In the genomic region with DNA sequence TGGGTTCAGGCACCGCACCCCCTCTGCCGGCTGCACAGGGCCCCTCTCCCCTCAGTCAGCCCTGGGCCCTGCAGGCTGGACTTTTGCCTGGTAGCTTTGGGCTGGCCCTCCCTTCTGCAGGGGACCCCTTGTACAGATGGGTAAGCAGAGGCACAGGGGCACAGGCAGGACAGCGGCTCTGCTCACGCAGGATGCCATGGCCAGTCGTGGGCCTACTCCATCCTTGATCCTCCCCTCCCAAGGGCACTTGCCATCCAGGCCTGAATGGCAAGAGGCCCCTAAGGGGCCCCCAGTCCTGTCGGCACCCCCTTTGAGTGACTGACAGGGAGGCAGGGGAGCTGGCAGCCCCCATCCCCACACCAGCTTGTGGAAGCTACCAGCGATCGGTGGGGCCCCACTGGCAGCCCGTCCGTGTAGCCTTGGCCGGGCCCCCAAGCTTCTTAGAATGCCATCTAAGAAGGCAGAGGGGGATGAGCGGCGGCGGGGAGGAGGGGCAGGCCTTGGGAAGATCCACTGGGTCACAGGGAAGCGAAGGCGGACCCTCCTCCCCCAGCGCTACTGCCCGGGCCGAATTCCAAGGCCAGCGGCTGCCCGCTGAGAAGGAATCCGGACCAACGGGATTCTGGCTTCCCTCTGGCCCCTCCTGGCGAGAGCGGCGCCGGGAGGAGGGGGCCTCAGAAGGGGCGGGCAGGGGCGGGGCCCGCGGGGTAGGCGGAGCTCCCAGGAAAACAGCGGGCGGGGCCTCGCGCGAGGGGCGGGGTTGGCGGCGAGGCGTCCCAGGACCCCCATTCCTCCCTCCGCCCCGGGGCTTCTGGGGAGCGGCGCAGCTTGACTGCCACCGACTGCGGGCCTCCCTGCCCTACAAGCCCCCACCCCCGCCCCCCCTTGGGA, we compare ENCODE assay signal across 8 cellular contexts. TPM values are rescaled to one million over a fixed set of nuclear protein-coding genes. Genes with fewer than 3 reads are reported as not detected.
DNase-seq lines count a peak whose midpoint lies in the region; ATAC-seq and TF ChIP-seq lines count a peak whose summit lies in the region.

No MANE protein-coding gene starts in this region.

- CTCF ChIA-PET in HCT116 (lab: Charles Lee): no interaction called here

- H3F3A ChIP-seq in smooth muscle cell (ENCODE audit: low read depth): no peaks in the 10 kb centered on the region

- RAD21 ChIA-PET in HCT116 (lab: Charles Lee; ENCODE audit: low non-redundant PET in 1 of 2, low total read pairs in 2 of 2, uncharacterized antibody in 2 of 2, unreplicated experiment in 2 of 2): no interaction called here

- WGBS in smooth muscle cell (ENCODE audit: low lambda C conversion rate): 17% methylated on average over 26 of the region's 48 CpGs

- H3K36me3 ChIP-seq in HCT116 (ENCODE audit: control insufficient read depth in 1 of 2, insufficient read depth in 2 of 2, low read length in 2 of 2) (no peaks in the 10 kb centered on the region), kidney epithelial cell (ENCODE audit: control insufficient read depth, insufficient read depth, low read length) (no peaks in the 10 kb centered on the region), smooth muscle cell (ENCODE audit: low read depth) (no peaks in the 10 kb centered on the region)

- TF ChIP-seq RAD21 in HCT116 (IDR thresholded peaks at IDR 0.05; ENCODE audit: low read depth): 0 out of 2 replicates have a peak, but pooled peaks have one; percentile 6

- H3K4me2 ChIP-seq in HCT116 (ENCODE audit: low read length) (peak overlapping the region; percentile 68), smooth muscle cell (peak overlapping the region; percentile 81)

- POLR2A ChIA-PET in HCT116 (lab: Charles Lee): interaction anchor here (0.9 to 1.0 kb wide), 2 partner anchors 9 to 19 kb away, joined by 3 read pairs; no protein-coding TSS in a partner anchor

- TF ChIP-seq POLR2A in HCT116 (IDR thresholded peaks at IDR 0.05; ENCODE audit: borderline replicate concordance, extremely low read depth, insufficient read depth, insufficient read length): no peak

- ATAC-seq in HCT116 (peak; percentile 77), GM21367 (IDR thresholded peaks at IDR 0.05; ENCODE audit: unreplicated experiment) (no peak)

- H3K4me3 ChIP-seq in HCT116 (replicated peaks in 1 of 2; ENCODE audit: low read depth in 1 of 2, low read length in 2 of 2) (peak overlapping the region; percentile 15 to 33; a peak in 3 of 4 replicates), kidney epithelial cell (ENCODE audit: low read depth, low read length) (peak overlapping the region; percentile 38), smooth muscle cell (peak overlapping the region; percentile 47)

- TF ChIP-seq CTCF in HCT116 (IDR thresholded peaks at IDR 0.05 in 2 of 3, conservative IDR thresholded peaks at IDR 0.05 in 1 of 3; ENCODE audit: borderline replicate concordance in 1 of 3, insufficient read depth in 1 of 3, low read depth in 2 of 3, low read length in 2 of 3) (no peak), kidney epithelial cell (IDR thresholded peaks at IDR 0.05; ENCODE audit: insufficient read depth, low read length, poor library complexity, severe bottlenecking) (no peak), smooth muscle cell (IDR thresholded peaks at IDR 0.05; ENCODE audit: borderline replicate concordance, insufficient read depth, poor library complexity, severe bottlenecking) (no peak)

- peak overlapping the region; percentile 66 for H3K27ac ChIP-seq in HCT116 (ENCODE audit: low read depth, low read length)
- H3K27ac ChIP-seq in cingulate gyrus (ENCODE audit: low read depth, low read length): peak overlapping the region; percentile 65
- H3K27ac ChIP-seq in smooth muscle cell (ENCODE audit: low read depth): no peak overlapping the region

- no peaks in the 10 kb centered on the region for H3K9me2 ChIP-seq in HCT116 (ENCODE audit: insufficient read depth)

- BruUV-seq in HCT116 (replicated peaks; lab: Mats Ljungman, UMichigan): no TSS peak

- DNase-seq in HCT116 (ENCODE audit: low read depth, low spot score): peak; percentile 22
- DNase-seq in kidney epithelial cell (ENCODE audit: low read depth): no peak
- peak; percentile 76 for DNase-seq in smooth muscle cell (lab: John Stamatoyannopoulos, UW; ENCODE audit: unreplicated experiment)
- no peak for DNase-seq in superior temporal gyrus (ENCODE audit: extremely low spot score)
- DNase-seq in NOMO-1 (lab: John Stamatoyannopoulos, UW; ENCODE audit: unreplicated experiment in 2 of 2): no peak
- no peak for DNase-seq in NCI-H524 treated with DMSO at 0.1 percent for 48 hours (lab: John Stamatoyannopoulos, UW)

- H3K79me2 ChIP-seq in HCT116 (ENCODE audit: insufficient read depth, low read length): no peaks in the 10 kb centered on the region
- no peaks in the 10 kb centered on the region for H3K79me2 ChIP-seq in smooth muscle cell (ENCODE audit: low read depth)

- no peaks in the 10 kb centered on the region for H4K20me1 ChIP-seq in HCT116 (ENCODE audit: insufficient read depth)
- H4K20me1 ChIP-seq in smooth muscle cell (ENCODE audit: low read depth): no peaks in the 10 kb centered on the region

- intact Hi-C loops in HCT116 (cut with micrococcal nuclease): loop anchor here (10.0 kb wide), 1 partner anchor 93 kb away; a partner anchor contains a TSS

- H2AFZ ChIP-seq in HCT116 (ENCODE audit: low read depth, low read length, poor library complexity, severe bottlenecking) (peak overlapping the region; percentile 67), smooth muscle cell (ENCODE audit: low read depth) (peak overlapping the region; percentile 20)

- peaks cover 0 to 3% of the 10 kb centered on the region in 2 experiments; a peak in 1 of 4 replicates for H3K9me3 ChIP-seq in HCT116 (ENCODE audit: control insufficient read depth in 1 of 2, insufficient read depth in 1 of 2, low read depth in 1 of 2, low read length in 2 of 2)
- H3K9me3 ChIP-seq in smooth muscle cell (replicated peaks; ENCODE audit: low read depth): no peaks in the 10 kb centered on the region

- H3K4me1 ChIP-seq in HCT116 (ENCODE audit: control insufficient read depth in 1 of 2, insufficient read depth in 2 of 2, low read length in 2 of 2): peaks cover 56 to 70% of the 10 kb centered on the region in 2 experiments
- no peaks in the 10 kb centered on the region for H3K4me1 ChIP-seq in smooth muscle cell (ENCODE audit: low read depth)

- H3K27me3 ChIP-seq in HCT116 (ENCODE audit: insufficient read depth, low read length) (no peaks in the 10 kb centered on the region), kidney epithelial cell (ENCODE audit: control insufficient read depth, insufficient read depth, low read length) (no peaks in the 10 kb centered on the region), smooth muscle cell (ENCODE audit: low read depth) (no peaks in the 10 kb centered on the region)

- H3K9ac ChIP-seq in HCT116 (ENCODE audit: low read length) (peak overlapping the region; percentile 38), smooth muscle cell (ENCODE audit: low read depth) (no peak overlapping the region)

TF ChIP-seq in HCT116, 20 proteins besides CTCF, POLR2A, EP300 and RAD21:
- TF ChIP-seq SP1 (IDR thresholded peaks at IDR 0.05; ENCODE audit: low read depth): peak; percentile 48; the same call in 1 of the 2 replicates
- no peak for TF ChIP-seq ZNF274 (IDR thresholded peaks at IDR 0.05; ENCODE audit: low read depth, low read length)
- no peak for TF ChIP-seq SIN3A (IDR thresholded peaks at IDR 0.05; ENCODE audit: low read depth)

RNA-seq across cellular contexts. Expression of a gene that starts 6.8 kb away (rescaled TPM):
- total RNA-seq in HCT116 (2021; ENCODE audit: unreplicated experiment) (33.1 TPM), kidney epithelial cell (25.5 and 30.9 TPM in 2 replicates), smooth muscle cell (15.9 and 31.1 TPM in 2 replicates)
- 12.6 and 15.6 TPM in 2 replicates for polyA plus RNA-seq in HCT116 (2012)
- polyA plus RNA-seq in smooth muscle cell: 19.9 and 21.7 TPM in 2 replicates

Comparison
In these comparisons a context has a peak if more than half of its experiments do, and no peak if none do; other contexts are left out.
1. DNase-seq: peak in HCT116 (single experiment) and smooth muscle cell (single experiment); none in kidney epithelial cell (single experiment), superior temporal gyrus (single experiment), NOMO-1 (0 of 2) and NCI-H524 treated with DMSO at 0.1 percent for 48 hours (single experiment).
2. Peak in every context shown above with its lines, with median percentiles within 50 percentile points of each other: H3K4me3 ChIP-seq.